In genomic region chr5:74829413-74829812, GRCh38 we compare ENCODE assay signal across 28 cellular contexts.
"Had no signal": no experiment of that assay in that cellular context is flagged by ENCODE, and none has a peak within 500 bp of the region (broad histone marks: within the 10 kb centered on the region; RNA-seq: fewer than 3 reads in every experiment).

No MANE protein-coding gene starts in this region.

- FAIRE-seq: islet of Langerhans, kidney, pancreas, small intestine, urothelium cell line had no signal

- ATAC-seq: left colon; left lung; lower lobe of right lung; naive thymus-derived CD8-positive, alpha-beta T cell; pancreas; right cardiac atrium; stimulated activated effector memory CD8-positive, alpha-beta T cell treated with anti-CD3 and anti-CD28 coated beads, Interleukin-12 subunit alpha, Interleukin-12 subunit beta, amount 100 ng/mL, for 72 hours; upper lobe of right lung had no signal

- H3K36me3 ChIP-seq: left lung, lower lobe of right lung, pancreas, prostate gland, sigmoid colon, spleen, suprapubic skin, thoracic aorta, tibial artery, upper lobe of right lung had no signal

- H3K27ac ChIP-seq: left lung, lower lobe of right lung, pancreas, prostate gland, sigmoid colon, spleen, suprapubic skin, thoracic aorta, tibial artery, upper lobe of right lung had no signal

- H3K4me1 ChIP-seq: left lung, lower lobe of right lung, pancreas, sigmoid colon, spleen, suprapubic skin, tibial artery, upper lobe of right lung had no signal

- H3K9me3 ChIP-seq: left lung, lower lobe of right lung, pancreas, prostate gland, sigmoid colon, spleen, suprapubic skin, thoracic aorta, tibial artery, upper lobe of right lung had no signal

- DNase-seq: hypothalamus; immature natural killer cell; kidney; left colon; left lung; lower lobe of right lung; mammary epithelial cell; mesenchymal stem cell; naive thymus-derived CD8-positive, alpha-beta T cell; nucleus accumbens; pancreas; posterior cingulate gyrus; retina; right cardiac atrium; sigmoid colon; small intestine; spleen; stimulated activated CD4-positive, alpha-beta T cell treated with anti-CD3 and anti-CD28 coated beads, Interleukin-4, amount 100 ng/mL, for 24 hours; stimulated activated naive CD4-positive, alpha-beta T cell; tibial artery; trophoblast cell; upper lobe of right lung had no signal

- H3K27me3 ChIP-seq: left lung, pancreas, sigmoid colon, spleen, suprapubic skin, tibial artery, upper lobe of right lung had no signal

- H3K4me3 ChIP-seq: left lung, lower lobe of right lung, pancreas, prostate gland, sigmoid colon, spleen, suprapubic skin, thoracic aorta, tibial artery, upper lobe of right lung had no signal
